6 cellular contexts compared by ENCODE assay signal in the genomic region with DNA sequence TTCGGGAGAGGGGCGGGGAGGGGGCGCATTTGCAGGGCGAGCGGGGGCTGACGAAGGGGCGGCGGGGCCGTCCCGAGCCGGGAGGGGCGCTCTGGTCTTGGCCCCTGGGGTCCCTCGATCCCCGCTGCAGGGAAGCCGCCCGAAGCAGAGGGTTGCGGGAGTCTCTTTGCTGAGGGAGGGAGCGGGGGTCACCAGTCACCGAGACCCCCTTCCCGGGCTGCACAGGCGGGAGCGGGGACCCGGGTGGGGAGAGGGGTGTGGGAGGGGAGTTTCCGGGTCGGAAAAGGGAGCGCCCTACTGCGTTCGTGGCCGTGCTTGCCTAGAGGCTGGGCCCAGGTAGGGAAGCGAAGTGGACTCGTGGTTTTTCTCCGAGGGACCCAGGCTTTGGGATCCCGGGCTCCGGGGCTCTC. TPM values are rescaled to one million over a fixed set of nuclear protein-coding genes. Genes with fewer than 3 reads are reported as not detected.
A peak's percentile ranks its signal among the peaks of the same experiment; 100 is the strongest.
DNase-seq lines count a peak whose midpoint lies in the region; ATAC-seq and TF ChIP-seq lines count a peak whose summit lies in the region.

No MANE protein-coding gene starts in this region.

- peaks cover 15% of the 10 kb centered on the region for H3K4me1 Mint-ChIP-seq in CD4-positive, alpha-beta T cell (ENCODE audit: low read depth)

- peak overlapping the region; percentile 76 for H3K9ac ChIP-seq in parathyroid adenoma

- H3K4me2 ChIP-seq in parathyroid adenoma (ENCODE audit: low read length), result peak overlapping the region; percentile 89

- no peaks in the 10 kb centered on the region for H3K9me3 Mint-ChIP-seq in CD4-positive, alpha-beta T cell

- no peak for DNase-seq in CD4-positive, alpha-beta T cell
- DNase-seq in choroid plexus epithelial cell (ENCODE audit: low read depth) (no peak), NCI-H2107 treated with DMSO at 0.1 percent for 48 hours (lab: John Stamatoyannopoulos, UW; ENCODE audit: unreplicated experiment) (no peak), SW 1271 (lab: John Stamatoyannopoulos, UW) (no peak)

- H3K27ac ChIP-seq in CD4-positive, alpha-beta T cell (ENCODE audit: low read depth, low read length), result no peak overlapping the region
- no peak overlapping the region for H3K27ac ChIP-seq in parathyroid adenoma

- H3K4me3 Mint-ChIP-seq in CD4-positive, alpha-beta T cell, result peak overlapping the region; percentile 82

- no peaks in the 10 kb centered on the region for H3K27me3 ChIP-seq in CD4-positive, alpha-beta T cell (ENCODE audit: control insufficient read depth, insufficient read depth, low read length)
- no peaks in the 10 kb centered on the region for H3K27me3 ChIP-seq in parathyroid adenoma (ENCODE audit: control insufficient read depth, insufficient read depth, low read length)

- TF ChIP-seq CTCF in CD4-positive, alpha-beta T cell (IDR thresholded peaks at IDR 0.05), result no peak
- TF ChIP-seq CTCF in choroid plexus epithelial cell (conservative IDR thresholded peaks at IDR 0.05; ENCODE audit: low read depth, low read length), result no peak
- TF ChIP-seq CTCF in parathyroid adenoma (IDR thresholded peaks at IDR 0.05), result no peak

- intact Hi-C loops in CD4-positive, alpha-beta T cell (cut with DNase I, micrococcal nuclease), result loop anchor here in 1 of 2 experiments (2.0 kb wide), 1 partner anchor 62 kb away; the partner anchor contains the start of gene PLOD3

- peaks cover 33% of the 10 kb centered on the region for H3K36me3 Mint-ChIP-seq in CD4-positive, alpha-beta T cell (ENCODE audit: low read depth)

- H3K4me3 ChIP-seq in choroid plexus epithelial cell (ENCODE audit: low read depth, low read length), result peak overlapping the region; percentile 85
- H3K4me3 ChIP-seq in parathyroid adenoma (ENCODE audit: low read depth, low read length), result peak overlapping the region; percentile 67

- H3K36me3 ChIP-seq in parathyroid adenoma (ENCODE audit: control insufficient read depth, insufficient read depth, low read length), result no peaks in the 10 kb centered on the region

- no peaks in the 10 kb centered on the region for H3K79me2 ChIP-seq in parathyroid adenoma

- H3K4me1 ChIP-seq in parathyroid adenoma, result peaks cover 9% of the 10 kb centered on the region

- CTCF ChIA-PET in CD4-positive, alpha-beta T cell (lab: Charles Lee), result interaction anchor here (1.4 kb wide), 1 partner anchor 89 kb away, joined by 3 read pairs; no protein-coding TSS in a partner anchor

- no peaks in the 10 kb centered on the region for H3K9me3 ChIP-seq in CD4-positive, alpha-beta T cell (ENCODE audit: control insufficient read depth, low read length)
- H3K9me3 ChIP-seq in parathyroid adenoma (ENCODE audit: control insufficient read depth, low read length), result no peaks in the 10 kb centered on the region

- peak; percentile 14 for ATAC-seq in CD4-positive, alpha-beta T cell (ENCODE audit: poor library complexity)
- peak; percentile 16 for ATAC-seq in HG03064 (IDR thresholded peaks at IDR 0.05; ENCODE audit: low read depth, unreplicated experiment)

- H3K27ac Mint-ChIP-seq in CD4-positive, alpha-beta T cell, result no peak overlapping the region

- POLR2A ChIA-PET in CD4-positive, alpha-beta T cell (lab: Charles Lee), result interaction anchor here (1.0 to 1.2 kb wide), 2 partner anchors 10 to 11 kb away, joined by 4 to 6 read pairs; partner anchors contain the start of gene VGF

- H2AFZ ChIP-seq in parathyroid adenoma, result peak overlapping the region; percentile 84

- H3K27me3 Mint-ChIP-seq in CD4-positive, alpha-beta T cell, result peaks cover 9% of the 10 kb centered on the region

RNA-seq across cellular contexts. Expression of gene AP1S1, which starts 0.4 kb away (rescaled TPM):
- 1 to 10 TPM; 3.0 to 3.9 TPM for total RNA-seq in CD4-positive, alpha-beta T cell

RNA-seq across cellular contexts. Expression of gene VGF, which starts 10.7 kb away (rescaled TPM):
- not detected for total RNA-seq in CD4-positive, alpha-beta T cell

RNA-seq across cellular contexts. Expression of gene NAT16, which starts 25.4 kb away (rescaled TPM):
- total RNA-seq in CD4-positive, alpha-beta T cell, result not detected

RNA-seq across cellular contexts. Expression of gene SERPINE1, which starts 27.8 kb away (rescaled TPM):
- under 1 TPM in 1 of 2 experiments, not detected in 1; 0.11 TPM for total RNA-seq in CD4-positive, alpha-beta T cell

RNA-seq across cellular contexts. Expression of gene MOGAT3, which starts 46.1 kb away (rescaled TPM):
- under 1 TPM in 1 of 2 experiments, not detected in 1; 0.11 TPM for total RNA-seq in CD4-positive, alpha-beta T cell
